Comparison of ENCODE assay signal across 8 cellular contexts in the genomic region with DNA sequence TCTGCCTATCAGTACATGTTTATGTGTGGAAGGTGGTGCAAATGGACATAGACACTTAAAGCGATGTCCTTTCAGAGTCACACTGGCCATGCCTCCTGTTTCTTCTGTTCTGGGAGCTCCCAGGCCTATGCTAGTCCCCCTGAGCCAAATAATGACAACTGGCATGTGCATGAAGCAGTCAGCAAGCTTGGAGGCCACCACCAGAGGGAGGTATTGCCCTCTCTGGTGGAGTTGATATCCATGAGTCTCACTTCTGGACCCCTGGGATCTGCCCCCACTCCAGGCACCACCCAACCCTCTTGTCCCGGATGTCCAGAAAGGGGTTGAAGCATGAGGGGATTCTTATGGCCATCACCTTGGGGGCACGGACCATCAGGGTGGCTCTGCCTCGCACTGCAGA.
DNase-seq lines count a peak whose midpoint lies in the region; ATAC-seq and TF ChIP-seq lines count a peak whose summit lies in the region.

No MANE protein-coding gene starts in this region.

- H3K9me3 ChIP-seq in lung (ENCODE audit: control insufficient read depth in 2 of 2, insufficient read depth in 1 of 2, low read length in 1 of 2) = no peaks in the 10 kb centered on the region

- no peaks in the 10 kb centered on the region for H3K9me3 Mint-ChIP-seq in brain

- POLR2A ChIA-PET in BJ (lab: Charles Lee) = no interaction called here

- no peak overlapping the region for H3K4me3 ChIP-seq in BJ (ENCODE audit: low read depth, low read length)
- H3K4me3 ChIP-seq in lung = no peak overlapping the region

- no peaks in the 10 kb centered on the region for H3K27me3 ChIP-seq in BJ (ENCODE audit: control insufficient read depth, insufficient read depth, low read length)
- H3K27me3 ChIP-seq in lung (ENCODE audit: control insufficient read depth, insufficient read depth) = no peaks in the 10 kb centered on the region

- in situ Hi-C loops in GM13977 (cut with MboI; ENCODE audit: low pct_unique_long_range_greater_than_20kb, low sequenced_read_pairs, unreplicated experiment) = no loop called here

- TF ChIP-seq CTCF in BJ (IDR thresholded peaks at IDR 0.05; ENCODE audit: insufficient read depth, low read depth, low read length) (peak; percentile 55), GM13977 (IDR thresholded peaks at IDR 0.05; ENCODE audit: extremely low read depth, insufficient read depth, missing control alignments) (peak; percentile 57), brain (conservative IDR thresholded peaks at IDR 0.05) (peak; percentile 29 to 54), lung (IDR thresholded peaks at IDR 0.05; ENCODE audit: control extremely low read depth, extremely low read depth) (peak; percentile 3)

- no peaks in the 10 kb centered on the region for H3K4me1 ChIP-seq in lung (ENCODE audit: control insufficient read depth in 2 of 2, insufficient read depth in 2 of 2, low read length in 2 of 2)

- H3K27me3 Mint-ChIP-seq in brain = no peaks in the 10 kb centered on the region

- WGBS in lung, 2 donors = 91 to 95% methylated on average over 4 of the region's 4 CpGs

- no peak overlapping the region for H3K4me3 Mint-ChIP-seq in brain

- no peaks in the 10 kb centered on the region for H3K36me3 ChIP-seq in BJ (ENCODE audit: control insufficient read depth, insufficient read depth, low read length)
- no peaks in the 10 kb centered on the region for H3K36me3 ChIP-seq in lung (ENCODE audit: control insufficient read depth in 2 of 2, insufficient read depth in 2 of 2, low read length in 2 of 2)

- H3K27ac ChIP-seq in lung (ENCODE audit: low read depth in 1 of 2, low read length in 1 of 2) = no peak overlapping the region

- peaks cover 10% of the 10 kb centered on the region for H3K4me1 Mint-ChIP-seq in brain

- H3K36me3 Mint-ChIP-seq in brain = peaks cover 9% of the 10 kb centered on the region

- DNase-seq in BJ (ENCODE audit: low read depth) = no peak
- DNase-seq in GM13977 (ENCODE audit: low spot score) = peak; percentile 32
- peak; percentile 0 to 2 for DNase-seq in NCI-H1930 (lab: John Stamatoyannopoulos, UW)
- DNase-seq in lung (ENCODE audit: low spot score) = peak; percentile 40
- DNase-seq in NCI-H1048 (lab: John Stamatoyannopoulos, UW) = no peak
- DNase-seq in activated effector memory CD4-positive, alpha-beta T cell treated with anti-CD3 and anti-CD28 coated beads, Interleukin-2, amount 50 U/mL, for 16 hours = no peak
- no peak for DNase-seq in NCI-H510A treated with DMSO at 0.1 percent for 48 hours (lab: John Stamatoyannopoulos, UW)

- CTCF ChIA-PET in BJ (lab: Yijun Ruan, JAX) = interaction anchor here (0.6 to 2.1 kb wide), 6 partner anchors 12 to 540 kb away, joined by 3 to 18 read pairs (median 4); no protein-coding TSS in a partner anchor

- no peak overlapping the region for H3K27ac Mint-ChIP-seq in brain

- peak; percentile 47 for ATAC-seq in lung (ENCODE audit: insufficient read depth, low FRiP score)

Comparison
In these comparisons a context has a peak if more than half of its experiments do, and no peak if none do; other contexts are left out.
1. DNase-seq: peak in GM13977 (single experiment), NCI-H1930 (2 of 2) and lung (single experiment); none in BJ (single experiment), NCI-H1048 (single experiment), activated effector memory CD4-positive, alpha-beta T cell treated with anti-CD3 and anti-CD28 coated beads, Interleukin-2, amount 50 U/mL, for 16 hours (single experiment) and NCI-H510A treated with DMSO at 0.1 percent for 48 hours (single experiment).
2. CTCF ChIP-seq: peak in every context shown above with its lines; median percentile 57 in GM13977; 55 in BJ; 42 in brain; 3 in lung.